In the genomic region with DNA sequence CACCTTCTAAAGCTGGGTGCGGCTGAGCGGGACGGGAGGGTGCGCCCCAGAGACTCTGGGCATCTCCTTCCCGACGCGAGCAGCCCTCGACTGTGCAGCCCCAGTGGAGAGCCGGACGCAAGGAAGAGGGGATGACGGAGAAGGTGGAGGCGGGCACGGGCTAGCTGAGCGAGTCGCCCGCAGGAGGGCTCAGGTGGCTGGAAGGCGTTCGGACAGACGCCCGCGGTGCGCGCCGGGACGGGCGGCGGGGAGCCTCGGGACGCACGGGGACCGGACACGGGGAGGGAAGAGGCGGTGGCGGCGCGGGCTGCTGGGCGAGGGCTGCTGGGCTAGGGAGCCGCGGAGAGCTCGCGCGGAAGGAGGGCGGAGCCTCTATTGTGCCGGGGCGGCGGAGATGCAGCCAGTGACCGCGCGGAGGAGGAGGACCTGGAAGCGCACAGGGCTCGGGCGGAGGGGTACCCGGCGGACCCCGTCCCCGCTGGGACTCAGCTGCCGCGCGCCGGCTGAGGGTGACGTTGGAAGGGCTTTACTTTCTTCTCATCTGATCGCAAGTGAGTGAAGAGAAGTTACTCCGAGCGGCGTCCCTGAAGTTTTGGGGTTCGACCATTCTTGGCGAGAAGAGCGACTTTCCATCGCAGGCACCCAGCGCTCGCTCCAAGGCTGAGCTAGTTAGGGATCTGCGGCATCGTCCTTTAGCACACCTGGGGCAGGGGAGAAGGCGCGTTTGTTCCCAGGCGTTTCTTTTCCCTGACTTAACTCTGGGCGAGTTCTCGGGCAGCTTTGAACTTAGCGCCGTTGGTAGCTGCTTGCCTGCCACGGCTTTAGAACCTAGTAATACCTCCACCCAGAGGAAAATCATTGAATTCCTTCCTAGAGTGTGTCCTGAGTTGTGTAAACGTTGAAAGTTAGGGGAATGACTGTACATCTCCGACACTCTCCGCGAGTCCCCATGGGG, we compare ENCODE assay signal across 1 cellular context.
A peak's percentile ranks its signal among the peaks of the same experiment; 100 is the strongest.
TF ChIP-seq lines count a peak whose summit lies in the region.

TSS of gene OLFML2B (minus strand) at position 323 of the 955 bp plus-strand sequence. CDS start 439 bp downstream, outside the sequence.

TF ChIP-seq in K562, 482 proteins besides CTCF, POLR2A, EP300 and RAD21 (continued from another document):
- TF ChIP-seq MEF2D (tag; conservative IDR thresholded peaks at IDR 0.05; ENCODE audit: low read depth) (no peak), NELFE (IDR thresholded peaks at IDR 0.05; ENCODE audit: insufficient read depth, insufficient read length) (no peak), ZNF3 (CRISPR knock-in tag; IDR thresholded peaks at IDR 0.05) (no peak), ATF1 (CRISPR knock-in tag; IDR thresholded peaks at IDR 0.05) (no peak), ATF1 (tag; IDR thresholded peaks at IDR 0.05) (0 out of 2 replicates have a peak, but pooled peaks have one; percentile 22), PHB2 (IDR thresholded peaks at IDR 0.05; ENCODE audit: low read depth) (no peak), RCOR1 (IDR thresholded peaks at IDR 0.05; ENCODE audit: borderline replicate concordance in 1 of 2, low read depth in 2 of 2, low read length in 2 of 2) (no peak), ZNF253 (CRISPR knock-in tag; conservative IDR thresholded peaks at IDR 0.05) (no peak), C11orf30 (IDR thresholded peaks at IDR 0.05; ENCODE audit: low read depth) (no peak), KLF16 (IDR thresholded peaks at IDR 0.05) (no peak), MLX (CRISPR knock-in tag; conservative IDR thresholded peaks at IDR 0.05) (no peak), ZNF263 (CRISPR knock-in tag; IDR thresholded peaks at IDR 0.05; ENCODE audit: borderline replicate concordance) (peak; percentile 65), ZNF644 (tag; IDR thresholded peaks at IDR 0.05; ENCODE audit: low read depth) (no peak), ZNF778 (CRISPR knock-in tag; IDR thresholded peaks at IDR 0.05) (no peak), SMARCC2 (IDR thresholded peaks at IDR 0.05; ENCODE audit: low read depth) (no peak), SAFB (IDR thresholded peaks at IDR 0.05; ENCODE audit: borderline replicate concordance, low read depth, low read length) (no peak), CC2D1A (IDR thresholded peaks at IDR 0.05) (no peak), STAT5B (CRISPR knock-in tag; IDR thresholded peaks at IDR 0.05) (no peak), ZBTB7A (IDR thresholded peaks at IDR 0.05; ENCODE audit: borderline replicate concordance, control insufficient read depth, low read depth, low read length) (peak; percentile 32; the same call in 1 of the 2 replicates), ZNF324 (CRISPR knock-in tag; IDR thresholded peaks at IDR 0.05) (no peak)
- TF ChIP-seq, protein P1, sequence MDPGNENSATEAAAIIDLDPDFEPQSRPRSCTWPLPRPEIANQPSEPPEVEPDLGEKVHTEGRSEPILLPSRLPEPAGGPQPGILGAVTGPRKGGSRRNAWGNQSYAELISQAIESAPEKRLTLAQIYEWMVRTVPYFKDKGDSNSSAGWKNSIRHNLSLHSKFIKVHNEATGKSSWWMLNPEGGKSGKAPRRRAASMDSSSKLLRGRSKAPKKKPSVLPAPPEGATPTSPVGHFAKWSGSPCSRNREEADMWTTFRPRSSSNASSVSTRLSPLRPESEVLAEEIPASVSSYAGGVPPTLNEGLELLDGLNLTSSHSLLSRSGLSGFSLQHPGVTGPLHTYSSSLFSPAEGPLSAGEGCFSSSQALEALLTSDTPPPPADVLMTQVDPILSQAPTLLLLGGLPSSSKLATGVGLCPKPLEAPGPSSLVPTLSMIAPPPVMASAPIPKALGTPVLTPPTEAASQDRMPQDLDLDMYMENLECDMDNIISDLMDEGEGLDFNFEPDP (CRISPR knock-in tag; IDR thresholded peaks at IDR 0.05) = no peak
- TF ChIP-seq, protein P2, sequence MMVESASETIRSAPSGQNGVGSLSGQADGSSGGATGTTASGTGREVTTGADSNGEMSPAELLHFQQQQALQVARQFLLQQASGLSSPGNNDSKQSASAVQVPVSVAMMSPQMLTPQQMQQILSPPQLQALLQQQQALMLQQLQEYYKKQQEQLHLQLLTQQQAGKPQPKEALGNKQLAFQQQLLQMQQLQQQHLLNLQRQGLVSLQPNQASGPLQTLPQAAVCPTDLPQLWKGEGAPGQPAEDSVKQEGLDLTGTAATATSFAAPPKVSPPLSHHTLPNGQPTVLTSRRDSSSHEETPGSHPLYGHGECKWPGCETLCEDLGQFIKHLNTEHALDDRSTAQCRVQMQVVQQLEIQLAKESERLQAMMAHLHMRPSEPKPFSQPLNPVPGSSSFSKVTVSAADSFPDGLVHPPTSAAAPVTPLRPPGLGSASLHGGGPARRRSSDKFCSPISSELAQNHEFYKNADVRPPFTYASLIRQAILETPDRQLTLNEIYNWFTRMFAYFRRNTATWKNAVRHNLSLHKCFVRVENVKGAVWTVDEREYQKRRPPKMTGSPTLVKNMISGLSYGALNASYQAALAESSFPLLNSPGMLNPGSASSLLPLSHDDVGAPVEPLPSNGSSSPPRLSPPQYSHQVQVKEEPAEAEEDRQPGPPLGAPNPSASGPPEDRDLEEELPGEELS (CRISPR knock-in tag; IDR thresholded peaks at IDR 0.05; ENCODE audit: borderline replicate concordance) = no peak
- TF ChIP-seq, protein P3, sequence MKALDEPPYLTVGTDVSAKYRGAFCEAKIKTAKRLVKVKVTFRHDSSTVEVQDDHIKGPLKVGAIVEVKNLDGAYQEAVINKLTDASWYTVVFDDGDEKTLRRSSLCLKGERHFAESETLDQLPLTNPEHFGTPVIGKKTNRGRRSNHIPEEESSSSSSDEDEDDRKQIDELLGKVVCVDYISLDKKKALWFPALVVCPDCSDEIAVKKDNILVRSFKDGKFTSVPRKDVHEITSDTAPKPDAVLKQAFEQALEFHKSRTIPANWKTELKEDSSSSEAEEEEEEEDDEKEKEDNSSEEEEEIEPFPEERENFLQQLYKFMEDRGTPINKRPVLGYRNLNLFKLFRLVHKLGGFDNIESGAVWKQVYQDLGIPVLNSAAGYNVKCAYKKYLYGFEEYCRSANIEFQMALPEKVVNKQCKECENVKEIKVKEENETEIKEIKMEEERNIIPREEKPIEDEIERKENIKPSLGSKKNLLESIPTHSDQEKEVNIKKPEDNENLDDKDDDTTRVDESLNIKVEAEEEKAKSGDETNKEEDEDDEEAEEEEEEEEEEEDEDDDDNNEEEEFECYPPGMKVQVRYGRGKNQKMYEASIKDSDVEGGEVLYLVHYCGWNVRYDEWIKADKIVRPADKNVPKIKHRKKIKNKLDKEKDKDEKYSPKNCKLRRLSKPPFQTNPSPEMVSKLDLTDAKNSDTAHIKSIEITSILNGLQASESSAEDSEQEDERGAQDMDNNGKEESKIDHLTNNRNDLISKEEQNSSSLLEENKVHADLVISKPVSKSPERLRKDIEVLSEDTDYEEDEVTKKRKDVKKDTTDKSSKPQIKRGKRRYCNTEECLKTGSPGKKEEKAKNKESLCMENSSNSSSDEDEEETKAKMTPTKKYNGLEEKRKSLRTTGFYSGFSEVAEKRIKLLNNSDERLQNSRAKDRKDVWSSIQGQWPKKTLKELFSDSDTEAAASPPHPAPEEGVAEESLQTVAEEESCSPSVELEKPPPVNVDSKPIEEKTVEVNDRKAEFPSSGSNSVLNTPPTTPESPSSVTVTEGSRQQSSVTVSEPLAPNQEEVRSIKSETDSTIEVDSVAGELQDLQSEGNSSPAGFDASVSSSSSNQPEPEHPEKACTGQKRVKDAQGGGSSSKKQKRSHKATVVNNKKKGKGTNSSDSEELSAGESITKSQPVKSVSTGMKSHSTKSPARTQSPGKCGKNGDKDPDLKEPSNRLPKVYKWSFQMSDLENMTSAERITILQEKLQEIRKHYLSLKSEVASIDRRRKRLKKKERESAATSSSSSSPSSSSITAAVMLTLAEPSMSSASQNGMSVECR (CRISPR knock-in tag; IDR thresholded peaks at IDR 0.05) = no peak
- TF ChIP-seq, protein P4, sequence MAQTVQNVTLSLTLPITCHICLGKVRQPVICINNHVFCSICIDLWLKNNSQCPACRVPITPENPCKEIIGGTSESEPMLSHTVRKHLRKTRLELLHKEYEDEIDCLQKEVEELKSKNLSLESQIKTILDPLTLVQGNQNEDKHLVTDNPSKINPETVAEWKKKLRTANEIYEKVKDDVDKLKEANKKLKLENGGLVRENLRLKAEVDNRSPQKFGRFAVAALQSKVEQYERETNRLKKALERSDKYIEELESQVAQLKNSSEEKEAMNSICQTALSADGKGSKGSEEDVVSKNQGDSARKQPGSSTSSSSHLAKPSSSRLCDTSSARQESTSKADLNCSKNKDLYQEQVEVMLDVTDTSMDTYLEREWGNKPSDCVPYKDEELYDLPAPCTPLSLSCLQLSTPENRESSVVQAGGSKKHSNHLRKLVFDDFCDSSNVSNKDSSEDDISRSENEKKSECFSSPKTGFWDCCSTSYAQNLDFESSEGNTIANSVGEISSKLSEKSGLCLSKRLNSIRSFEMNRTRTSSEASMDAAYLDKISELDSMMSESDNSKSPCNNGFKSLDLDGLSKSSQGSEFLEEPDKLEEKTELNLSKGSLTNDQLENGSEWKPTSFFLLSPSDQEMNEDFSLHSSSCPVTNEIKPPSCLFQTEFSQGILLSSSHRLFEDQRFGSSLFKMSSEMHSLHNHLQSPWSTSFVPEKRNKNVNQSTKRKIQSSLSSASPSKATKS (CRISPR knock-in tag; IDR thresholded peaks at IDR 0.05) = no peak
